In genomic region chr20:5171790-5172164, GRCh38 we compare ENCODE assay signal across 10 cellular contexts. TPM values are rescaled to one million over a fixed set of nuclear protein-coding genes. Genes with fewer than 3 reads are reported as not detected.
DNase-seq lines count a peak whose midpoint lies in the region; ATAC-seq and TF ChIP-seq lines count a peak whose summit lies in the region.
"Had no signal": no experiment of that assay in that cellular context is flagged by ENCODE, and none has a peak within 500 bp of the region (broad histone marks: within the 10 kb centered on the region; RNA-seq: fewer than 3 reads in every experiment).

No MANE protein-coding gene starts in this region.

- no peaks in the 10 kb centered on the region for H3K36me3 Mint-ChIP-seq in activated naive CD4-positive, alpha-beta T cell treated with anti-CD3 and anti-CD28 coated beads, Interleukin-2, amount 50 U/mL, for 72 hours
- no peaks in the 10 kb centered on the region for H3K36me3 Mint-ChIP-seq in activated naive CD4-positive, alpha-beta T cell treated with anti-CD3 and anti-CD28 coated beads for 36 hours (ENCODE audit: low read depth)
- H3K36me3 Mint-ChIP-seq in type B pancreatic cell, result peaks cover 7% of the 10 kb centered on the region

- no peaks in the 10 kb centered on the region for H3K9me3 Mint-ChIP-seq in activated naive CD4-positive, alpha-beta T cell treated with anti-CD3 and anti-CD28 coated beads, Interleukin-2, amount 50 U/mL, for 72 hours
- H3K9me3 Mint-ChIP-seq in activated naive CD4-positive, alpha-beta T cell treated with anti-CD3 and anti-CD28 coated beads for 36 hours, result no peaks in the 10 kb centered on the region
- H3K9me3 Mint-ChIP-seq in type B pancreatic cell, result no peaks in the 10 kb centered on the region

- H3K27me3 Mint-ChIP-seq in activated naive CD4-positive, alpha-beta T cell treated with anti-CD3 and anti-CD28 coated beads for 36 hours (ENCODE audit: low read depth), result no peaks in the 10 kb centered on the region
- no peaks in the 10 kb centered on the region for H3K27me3 Mint-ChIP-seq in type B pancreatic cell

- H3K27me3 ChIP-seq in layer of hippocampus (ENCODE audit: control insufficient read depth, insufficient read depth, low read length), result no peaks in the 10 kb centered on the region

- peak overlapping the region; percentile 44 for H3K27ac ChIP-seq in layer of hippocampus (ENCODE audit: low read depth, low read length)

- TF ChIP-seq CTCF in type B pancreatic cell (conservative IDR thresholded peaks at IDR 0.05), result no peak

- no peak for DNase-seq in activated naive CD4-positive, alpha-beta T cell treated with anti-CD3 and anti-CD28 coated beads, Interleukin-2, amount 50 U/mL, for 72 hours (ENCODE audit: low spot score in 2 of 2)
- no peak for DNase-seq in activated naive CD4-positive, alpha-beta T cell treated with anti-CD3 and anti-CD28 coated beads for 36 hours
- DNase-seq in NCI-H1694 treated with DMSO at 0.1 percent for 48 hours (lab: John Stamatoyannopoulos, UW) (peak; percentile 54), type B pancreatic cell (ENCODE audit: extremely low spot score, unreplicated experiment) (no peak), GOT3 (lab: John Stamatoyannopoulos, UW) (no peak)
- no peak for DNase-seq in stimulated activated naive CD8-positive, alpha-beta T cell treated with anti-CD3 and anti-CD28 coated beads, Interleukin-15, Interleukin-2, amounts not matched to agents 100 U/mL and 50 U/mL, for 24 hours
- DNase-seq: NCI-H1048, RPMI8226 had no signal

- ATAC-seq in activated naive CD4-positive, alpha-beta T cell treated with anti-CD3 and anti-CD28 coated beads, Interleukin-2, amount 50 U/mL, for 72 hours, result peak in 1 of 2 donors; percentile 20
- ATAC-seq in stimulated activated naive CD8-positive, alpha-beta T cell treated with anti-CD3 and anti-CD28 coated beads, Interleukin-15, Interleukin-2, amounts not matched to agents 100 U/mL and 50 U/mL, for 24 hours, result no peak
- ATAC-seq in GM21367 (IDR thresholded peaks at IDR 0.05; ENCODE audit: unreplicated experiment), result no peak

- intact Hi-C loops in activated naive CD4-positive, alpha-beta T cell treated with anti-CD3 and anti-CD28 coated beads for 36 hours (cut with micrococcal nuclease), result no loop called here

- CTCF ChIA-PET in activated naive CD4-positive, alpha-beta T cell treated with anti-CD3 and anti-CD28 coated beads for 36 hours (lab: Charles Lee), result interaction anchor here (0.9 to 1.2 kb wide), 3 partner anchors 21 to 45 kb away, joined by 3 to 7 read pairs (median 4); partner anchors contain the start of gene CDS2

- H3K4me1 Mint-ChIP-seq in activated naive CD4-positive, alpha-beta T cell treated with anti-CD3 and anti-CD28 coated beads for 36 hours (ENCODE audit: low read depth), result peaks cover 42% of the 10 kb centered on the region
- peaks cover 33% of the 10 kb centered on the region for H3K4me1 Mint-ChIP-seq in type B pancreatic cell (ENCODE audit: unreplicated experiment)

- no peak overlapping the region for H3K4me3 Mint-ChIP-seq in activated naive CD4-positive, alpha-beta T cell treated with anti-CD3 and anti-CD28 coated beads for 36 hours
- no peak overlapping the region for H3K4me3 Mint-ChIP-seq in type B pancreatic cell

- H3K27ac Mint-ChIP-seq in activated naive CD4-positive, alpha-beta T cell treated with anti-CD3 and anti-CD28 coated beads, Interleukin-2, amount 50 U/mL, for 72 hours, result peak overlapping the region; percentile 5 to 28
- no peak overlapping the region for H3K27ac Mint-ChIP-seq in activated naive CD4-positive, alpha-beta T cell treated with anti-CD3 and anti-CD28 coated beads for 36 hours
- H3K27ac Mint-ChIP-seq in type B pancreatic cell, result peak overlapping the region; percentile 0

RNA-seq across cellular contexts. Expression of gene CDS2, which starts 45.0 kb away (rescaled TPM):
- 10 to 100 TPM; 40.3 to 40.8 TPM for total RNA-seq in activated naive CD4-positive, alpha-beta T cell treated with anti-CD3 and anti-CD28 coated beads, Interleukin-2, amount 50 U/mL, for 72 hours
- total RNA-seq in activated naive CD4-positive, alpha-beta T cell treated with anti-CD3 and anti-CD28 coated beads for 36 hours, result 10 to 100 TPM; 23.2 to 24.1 TPM
- 41.5 and 44.4 TPM in 2 replicates for total RNA-seq in type B pancreatic cell (ENCODE audit: low replicate concordance)

RNA-seq across cellular contexts. Expression of gene PCNA, which starts 52.0 kb away (rescaled TPM):
- 100 to 1,000 TPM; 484 to 697 TPM for total RNA-seq in activated naive CD4-positive, alpha-beta T cell treated with anti-CD3 and anti-CD28 coated beads, Interleukin-2, amount 50 U/mL, for 72 hours
- total RNA-seq in activated naive CD4-positive, alpha-beta T cell treated with anti-CD3 and anti-CD28 coated beads for 36 hours, result 100 to 1,000 TPM; 631 to 641 TPM
- 128 and 180 TPM in 2 replicates for total RNA-seq in type B pancreatic cell (ENCODE audit: low replicate concordance)

RNA-seq across cellular contexts. Expression of gene TMEM230, which starts 58.9 kb away (rescaled TPM):
- total RNA-seq in activated naive CD4-positive, alpha-beta T cell treated with anti-CD3 and anti-CD28 coated beads, Interleukin-2, amount 50 U/mL, for 72 hours, result 10 to 100 TPM; 60.5 to 71.5 TPM
- total RNA-seq in activated naive CD4-positive, alpha-beta T cell treated with anti-CD3 and anti-CD28 coated beads for 36 hours, result 10 to 100 TPM; 86.3 to 90.5 TPM
- 87.0 and 87.5 TPM in 2 replicates for total RNA-seq in type B pancreatic cell (ENCODE audit: low replicate concordance)
